8 cellular contexts compared by ENCODE assay signal in the genomic region with DNA sequence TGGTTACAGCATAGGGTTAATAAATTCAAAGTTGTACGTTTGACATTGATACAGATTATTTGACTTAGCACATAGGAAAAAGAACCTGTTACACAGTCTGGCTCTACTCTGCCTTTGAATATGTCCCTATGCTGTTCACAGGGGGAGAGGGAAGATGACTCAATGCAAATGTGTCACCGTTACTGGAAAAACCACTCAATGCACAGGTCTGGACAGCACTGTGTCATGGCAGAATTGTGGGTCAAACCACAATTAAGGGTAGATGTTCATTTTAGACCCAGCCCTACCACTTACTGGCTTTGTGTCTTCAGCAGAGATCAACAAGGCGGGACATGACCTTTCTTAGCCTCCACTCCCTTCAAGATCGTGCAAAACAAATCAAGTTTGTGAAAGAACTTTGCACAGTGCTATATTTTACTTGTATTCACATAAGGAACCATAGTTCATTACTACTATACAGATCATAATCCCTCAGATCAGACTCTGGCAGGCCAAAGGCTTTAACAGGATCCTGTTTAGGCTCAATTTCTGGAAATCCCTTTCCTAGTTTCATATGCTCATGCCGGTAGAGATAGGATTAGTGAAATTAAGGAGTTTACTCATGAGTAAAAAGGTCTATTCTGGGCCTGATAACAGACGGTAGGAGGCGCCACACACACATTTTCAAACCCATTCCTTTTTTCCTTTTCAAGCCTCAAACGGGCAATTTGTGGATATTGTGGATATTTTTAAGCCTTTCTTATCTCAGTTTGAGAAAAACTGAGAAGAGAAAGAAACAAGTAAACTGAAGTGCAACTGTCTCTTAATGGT. TPM values are rescaled to one million over a fixed set of nuclear protein-coding genes. Genes with fewer than 3 reads are reported as not detected.
A peak's percentile ranks its signal among the peaks of the same experiment; 100 is the strongest.
DNase-seq lines count a peak whose midpoint lies in the region; ATAC-seq, FAIRE-seq and TF ChIP-seq lines count a peak whose summit lies in the region.

No MANE protein-coding gene starts in this region.

- H3K36me3 Mint-ChIP-seq in astrocyte (ENCODE audit: low read depth, unreplicated experiment) = peaks cover 24% of the 10 kb centered on the region
- peaks cover 28% of the 10 kb centered on the region for H3K36me3 Mint-ChIP-seq in neural progenitor cell

- ATAC-seq in GM19452 (IDR thresholded peaks at IDR 0.05; ENCODE audit: unreplicated experiment) (peak; percentile 62), GM18858 (IDR thresholded peaks at IDR 0.05; ENCODE audit: unreplicated experiment) (no peak)

- peak overlapping the region; percentile 24 for H3K27ac ChIP-seq in astrocyte (ENCODE audit: low read depth, low read length)
- H3K27ac ChIP-seq in neural progenitor cell = no peak overlapping the region

- H3K9me3 Mint-ChIP-seq in astrocyte (ENCODE audit: unreplicated experiment) (no peaks in the 10 kb centered on the region), neural progenitor cell (no peaks in the 10 kb centered on the region)

- no peak overlapping the region for H2AFZ ChIP-seq in astrocyte (ENCODE audit: low read depth, low read length)
- H2AFZ ChIP-seq in neural progenitor cell (replicated peaks) = no peak overlapping the region

- H3K4me2 ChIP-seq in astrocyte (ENCODE audit: low read length) (peak overlapping the region; percentile 61), neural progenitor cell (no peak overlapping the region)

- no peaks in the 10 kb centered on the region for H3K79me2 ChIP-seq in astrocyte (ENCODE audit: insufficient read depth, low read length)
- no peaks in the 10 kb centered on the region for H3K79me2 ChIP-seq in neural progenitor cell (ENCODE audit: low read depth)

- H3K27me3 ChIP-seq in astrocyte (ENCODE audit: insufficient read depth, low read length) (no peaks in the 10 kb centered on the region), neural progenitor cell (no peaks in the 10 kb centered on the region)

- no peaks in the 10 kb centered on the region for H3F3A ChIP-seq in neural progenitor cell (ENCODE audit: low read depth)

- FAIRE-seq in astrocyte (lab: Jason Lieb, UNC) = no peak

- H3K4me3 Mint-ChIP-seq in astrocyte (ENCODE audit: unreplicated experiment) (peak overlapping the region; percentile 0), neural progenitor cell (no peak overlapping the region)

- in situ Hi-C loops in KBM-7 (cut with MboI; ENCODE audit: low pct_unique_long_range_greater_than_20kb, low sequenced_read_pairs) = no loop called here

- H3K27me3 Mint-ChIP-seq in astrocyte (ENCODE audit: low read depth, unreplicated experiment) (peaks cover under 1% of the 10 kb centered on the region), neural progenitor cell (ENCODE audit: insufficient read depth, low read depth) (no peaks in the 10 kb centered on the region)

- H4K20me1 ChIP-seq in astrocyte (ENCODE audit: insufficient read depth, low read length) = no peaks in the 10 kb centered on the region
- no peaks in the 10 kb centered on the region for H4K20me1 ChIP-seq in neural progenitor cell (ENCODE audit: low read depth)

- peaks cover 28% of the 10 kb centered on the region for H3K4me1 ChIP-seq in astrocyte (ENCODE audit: insufficient read depth, low read length)
- H3K4me1 ChIP-seq in neural progenitor cell = peaks cover 9% of the 10 kb centered on the region

- H3K27ac Mint-ChIP-seq in astrocyte (ENCODE audit: unreplicated experiment) (peak overlapping the region; percentile 16), neural progenitor cell (no peak overlapping the region)

- H3K9me3 ChIP-seq in astrocyte (ENCODE audit: insufficient read depth, low read depth, low read length) (no peaks in the 10 kb centered on the region), neural progenitor cell (ENCODE audit: low read depth) (no peaks in the 10 kb centered on the region)

- H3K4me1 Mint-ChIP-seq in astrocyte (ENCODE audit: low read depth, unreplicated experiment) = peaks cover 55% of the 10 kb centered on the region
- no peaks in the 10 kb centered on the region for H3K4me1 Mint-ChIP-seq in neural progenitor cell

- H3K9ac ChIP-seq in astrocyte (ENCODE audit: low read length) (no peak overlapping the region), neural progenitor cell (no peak overlapping the region)

- TF ChIP-seq CTCF in astrocyte (IDR thresholded peaks at IDR 0.05; ENCODE audit: insufficient read depth, low read depth, low read length) = peak; percentile 28
- TF ChIP-seq CTCF in neural progenitor cell (IDR thresholded peaks at IDR 0.05) = peak; percentile 67

- DNase-seq in AG08396 (ENCODE audit: low spot score) (peak; percentile 55), OCI-M1 (lab: John Stamatoyannopoulos, UW) (peak; percentile 93), astrocyte (ENCODE audit: low read depth) (peak; percentile 82), neural progenitor cell (ENCODE audit: low spot score) (peak; percentile 30), KG1 (lab: John Stamatoyannopoulos, UW) (no peak), KBM-7 (no peak)

- H3K4me3 ChIP-seq in astrocyte (ENCODE audit: insufficient read depth, low read depth, low read length) (no peak overlapping the region), neural progenitor cell (no peak overlapping the region)

- H3K36me3 ChIP-seq in astrocyte (ENCODE audit: insufficient read depth, low read length) (peaks cover 19% of the 10 kb centered on the region), neural progenitor cell (no peaks in the 10 kb centered on the region)

RNA-seq across cellular contexts. Expression of a gene that starts 22.0 kb away (rescaled TPM):
- total RNA-seq in astrocyte (27.3 and 33.6 TPM in 2 replicates), neural progenitor cell (ENCODE audit: low replicate concordance) (45.2 and 47.5 TPM in 2 replicates)

RNA-seq across cellular contexts. Expression of a gene that starts 45.1 kb away (rescaled TPM):
- total RNA-seq in astrocyte = 8.2 and 8.7 TPM in 2 replicates
- total RNA-seq in neural progenitor cell (ENCODE audit: low replicate concordance) = 21.9 and 22.7 TPM in 2 replicates

Comparison
In these comparisons a context has a peak if more than half of its experiments do, and no peak if none do; other contexts are left out.
1. DNase-seq: peak in AG08396 (single experiment), OCI-M1 (single experiment), astrocyte (single experiment) and neural progenitor cell (single experiment); none in KG1 (single experiment) and KBM-7 (single experiment).